ENCODE assay signal across 1 cellular context in genomic region chr11:77130763-77131513, GRCh38.
A peak's percentile ranks its signal among the peaks of the same experiment; 100 is the strongest.
TF ChIP-seq lines count a peak whose summit lies in the region.

No MANE protein-coding gene starts in this region.

TF ChIP-seq in HepG2, 621 proteins besides CTCF, POLR2A, EP300 and RAD21 (continued from another document and continues in another):
- TF ChIP-seq ZNF550 (CRISPR knock-in tag; IDR thresholded peaks at IDR 0.05; ENCODE audit: borderline replicate concordance) (no peak), ZFP62 (CRISPR knock-in tag; IDR thresholded peaks at IDR 0.05) (no peak), BRD4 (CRISPR knock-in tag; IDR thresholded peaks at IDR 0.05) (0 out of 2 replicates have a peak, but pooled peaks have one; percentile 45), ZNF446 (CRISPR knock-in tag; IDR thresholded peaks at IDR 0.05) (no peak), NR1H2 (CRISPR knock-in tag; IDR thresholded peaks at IDR 0.05; ENCODE audit: borderline replicate concordance, low read depth) (no peak), ZSCAN9 (CRISPR knock-in tag; IDR thresholded peaks at IDR 0.05; ENCODE audit: borderline replicate concordance) (peak; percentile 27; the same call in 1 of the 2 replicates), ZMYM4 (CRISPR knock-in tag; IDR thresholded peaks at IDR 0.05) (peak; percentile 70), SETDB1 (CRISPR knock-in tag; IDR thresholded peaks at IDR 0.05; ENCODE audit: borderline replicate concordance) (no peak), BCLAF1 (IDR thresholded peaks at IDR 0.05) (no peak), SRF (IDR thresholded peaks at IDR 0.05; ENCODE audit: low read depth, low read length) (no peak), ZNF639 (CRISPR knock-in tag; conservative IDR thresholded peaks at IDR 0.05) (no peak; the same call in 1 of the 2 replicates), ZNF737 (CRISPR knock-in tag; IDR thresholded peaks at IDR 0.05; ENCODE audit: borderline replicate concordance) (no peak), ISL2 (CRISPR knock-in tag; IDR thresholded peaks at IDR 0.05) (no peak), NR2F2 (IDR thresholded peaks at IDR 0.05; ENCODE audit: borderline replicate concordance, low read depth) (no peak), POGZ (CRISPR knock-in tag; IDR thresholded peaks at IDR 0.05) (peak; percentile 42; the same call in 1 of the 2 replicates), ZNF564 (CRISPR knock-in tag; IDR thresholded peaks at IDR 0.05) (no peak), ZBTB7B (CRISPR knock-in tag; IDR thresholded peaks at IDR 0.05) (peak; percentile 95), PHF20 (CRISPR knock-in tag; IDR thresholded peaks at IDR 0.05) (no peak), ZNF792 (CRISPR knock-in tag; IDR thresholded peaks at IDR 0.05) (peak; percentile 26; the same call in 1 of the 2 replicates), SMAD1 (CRISPR knock-in tag; IDR thresholded peaks at IDR 0.05; ENCODE audit: borderline replicate concordance, low read depth) (no peak), ZNF776 (CRISPR knock-in tag; IDR thresholded peaks at IDR 0.05) (no peak), MZF1 (CRISPR knock-in tag; IDR thresholded peaks at IDR 0.05; ENCODE audit: borderline replicate concordance) (no peak), NFKB2 (CRISPR knock-in tag; IDR thresholded peaks at IDR 0.05; ENCODE audit: borderline replicate concordance) (no peak; the same call in 1 of the 2 replicates), E2F1 (CRISPR knock-in tag; IDR thresholded peaks at IDR 0.05) (no peak), GATAD2A (CRISPR knock-in tag; IDR thresholded peaks at IDR 0.05) (peak; percentile 64; the same call in 1 of the 2 replicates), HNRNPUL1 (IDR thresholded peaks at IDR 0.05; ENCODE audit: low read depth, low read length) (no peak), NR2F6 (IDR thresholded peaks at IDR 0.05) (peak; percentile 91), NR2F6 (CRISPR knock-in tag; IDR thresholded peaks at IDR 0.05) (peak; percentile 96), ZBTB20 (CRISPR knock-in tag; IDR thresholded peaks at IDR 0.05; ENCODE audit: borderline replicate concordance, low read depth) (no peak), AFF4 (CRISPR knock-in tag; IDR thresholded peaks at IDR 0.05) (no peak), STAT5B (CRISPR knock-in tag; IDR thresholded peaks at IDR 0.05) (no peak), GMEB1 (CRISPR knock-in tag; IDR thresholded peaks at IDR 0.05; ENCODE audit: borderline replicate concordance) (no peak), SP140L (CRISPR knock-in tag; IDR thresholded peaks at IDR 0.05; ENCODE audit: borderline replicate concordance) (0 out of 2 replicates have a peak, but pooled peaks have one; percentile 20)
- TF ChIP-seq, protein P1, sequence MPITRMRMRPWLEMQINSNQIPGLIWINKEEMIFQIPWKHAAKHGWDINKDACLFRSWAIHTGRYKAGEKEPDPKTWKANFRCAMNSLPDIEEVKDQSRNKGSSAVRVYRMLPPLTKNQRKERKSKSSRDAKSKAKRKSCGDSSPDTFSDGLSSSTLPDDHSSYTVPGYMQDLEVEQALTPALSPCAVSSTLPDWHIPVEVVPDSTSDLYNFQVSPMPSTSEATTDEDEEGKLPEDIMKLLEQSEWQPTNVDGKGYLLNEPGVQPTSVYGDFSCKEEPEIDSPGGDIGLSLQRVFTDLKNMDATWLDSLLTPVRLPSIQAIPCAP (CRISPR knock-in tag; IDR thresholded peaks at IDR 0.05; ENCODE audit: low read depth) = no peak
- TF ChIP-seq, protein P2, sequence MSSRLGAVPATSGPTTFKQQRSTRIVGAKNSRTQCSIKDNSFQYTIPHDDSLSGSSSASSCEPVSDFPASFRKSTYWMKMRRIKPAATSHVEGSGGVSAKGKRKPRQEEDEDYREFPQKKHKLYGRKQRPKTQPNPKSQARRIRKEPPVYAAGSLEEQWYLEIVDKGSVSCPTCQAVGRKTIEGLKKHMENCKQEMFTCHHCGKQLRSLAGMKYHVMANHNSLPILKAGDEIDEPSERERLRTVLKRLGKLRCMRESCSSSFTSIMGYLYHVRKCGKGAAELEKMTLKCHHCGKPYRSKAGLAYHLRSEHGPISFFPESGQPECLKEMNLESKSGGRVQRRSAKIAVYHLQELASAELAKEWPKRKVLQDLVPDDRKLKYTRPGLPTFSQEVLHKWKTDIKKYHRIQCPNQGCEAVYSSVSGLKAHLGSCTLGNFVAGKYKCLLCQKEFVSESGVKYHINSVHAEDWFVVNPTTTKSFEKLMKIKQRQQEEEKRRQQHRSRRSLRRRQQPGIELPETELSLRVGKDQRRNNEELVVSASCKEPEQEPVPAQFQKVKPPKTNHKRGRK (CRISPR knock-in tag; IDR thresholded peaks at IDR 0.05) = no peak
- TF ChIP-seq, protein P3, sequence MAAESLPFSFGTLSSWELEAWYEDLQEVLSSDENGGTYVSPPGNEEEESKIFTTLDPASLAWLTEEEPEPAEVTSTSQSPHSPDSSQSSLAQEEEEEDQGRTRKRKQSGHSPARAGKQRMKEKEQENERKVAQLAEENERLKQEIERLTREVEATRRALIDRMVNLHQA (CRISPR knock-in tag; IDR thresholded peaks at IDR 0.05) = no peak
- TF ChIP-seq, protein P4, sequence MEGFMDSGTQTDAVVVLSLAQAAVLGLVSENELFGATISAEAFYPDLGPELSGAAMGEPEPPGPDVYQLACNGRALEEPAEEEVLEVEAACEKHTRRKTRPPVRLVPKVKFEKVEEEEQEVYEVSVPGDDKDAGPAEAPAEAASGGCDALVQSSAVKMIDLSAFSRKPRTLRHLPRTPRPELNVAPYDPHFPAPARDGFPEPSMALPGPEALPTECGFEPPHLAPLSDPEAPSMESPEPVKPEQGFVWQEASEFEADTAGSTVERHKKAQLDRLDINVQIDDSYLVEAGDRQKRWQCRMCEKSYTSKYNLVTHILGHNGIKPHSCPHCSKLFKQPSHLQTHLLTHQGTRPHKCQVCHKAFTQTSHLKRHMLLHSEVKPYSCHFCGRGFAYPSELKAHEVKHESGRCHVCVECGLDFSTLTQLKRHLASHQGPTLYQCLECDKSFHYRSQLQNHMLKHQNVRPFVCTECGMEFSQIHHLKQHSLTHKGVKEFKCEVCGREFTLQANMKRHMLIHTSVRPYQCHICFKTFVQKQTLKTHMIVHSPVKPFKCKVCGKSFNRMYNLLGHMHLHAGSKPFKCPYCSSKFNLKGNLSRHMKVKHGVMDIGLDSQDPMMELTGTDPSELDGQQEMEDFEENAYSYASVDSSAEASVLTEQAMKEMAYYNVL (CRISPR knock-in tag; IDR thresholded peaks at IDR 0.05; ENCODE audit: borderline replicate concordance) = 0 out of 2 replicates have a peak, but pooled peaks have one; percentile 62
- TF ChIP-seq, protein P5, sequence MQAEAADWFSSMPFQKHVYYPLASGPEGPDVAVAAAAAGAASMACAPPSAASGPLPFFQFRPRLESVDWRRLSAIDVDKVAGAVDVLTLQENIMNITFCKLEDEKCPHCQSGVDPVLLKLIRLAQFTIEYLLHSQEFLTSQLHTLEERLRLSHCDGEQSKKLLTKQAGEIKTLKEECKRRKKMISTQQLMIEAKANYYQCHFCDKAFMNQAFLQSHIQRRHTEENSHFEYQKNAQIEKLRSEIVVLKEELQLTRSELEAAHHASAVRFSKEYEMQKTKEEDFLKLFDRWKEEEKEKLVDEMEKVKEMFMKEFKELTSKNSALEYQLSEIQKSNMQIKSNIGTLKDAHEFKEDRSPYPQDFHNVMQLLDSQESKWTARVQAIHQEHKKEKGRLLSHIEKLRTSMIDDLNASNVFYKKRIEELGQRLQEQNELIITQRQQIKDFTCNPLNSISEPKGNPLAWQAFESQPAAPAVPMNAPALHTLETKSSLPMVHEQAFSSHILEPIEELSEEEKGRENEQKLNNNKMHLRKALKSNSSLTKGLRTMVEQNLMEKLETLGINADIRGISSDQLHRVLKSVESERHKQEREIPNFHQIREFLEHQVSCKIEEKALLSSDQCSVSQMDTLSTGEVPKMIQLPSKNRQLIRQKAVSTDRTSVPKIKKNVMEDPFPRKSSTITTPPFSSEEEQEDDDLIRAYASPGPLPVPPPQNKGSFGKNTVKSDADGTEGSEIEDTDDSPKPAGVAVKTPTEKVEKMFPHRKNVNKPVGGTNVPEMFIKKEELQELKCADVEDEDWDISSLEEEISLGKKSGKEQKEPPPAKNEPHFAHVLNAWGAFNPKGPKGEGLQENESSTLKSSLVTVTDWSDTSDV (CRISPR knock-in tag; IDR thresholded peaks at IDR 0.05) = no peak
- TF ChIP-seq, protein P6, sequence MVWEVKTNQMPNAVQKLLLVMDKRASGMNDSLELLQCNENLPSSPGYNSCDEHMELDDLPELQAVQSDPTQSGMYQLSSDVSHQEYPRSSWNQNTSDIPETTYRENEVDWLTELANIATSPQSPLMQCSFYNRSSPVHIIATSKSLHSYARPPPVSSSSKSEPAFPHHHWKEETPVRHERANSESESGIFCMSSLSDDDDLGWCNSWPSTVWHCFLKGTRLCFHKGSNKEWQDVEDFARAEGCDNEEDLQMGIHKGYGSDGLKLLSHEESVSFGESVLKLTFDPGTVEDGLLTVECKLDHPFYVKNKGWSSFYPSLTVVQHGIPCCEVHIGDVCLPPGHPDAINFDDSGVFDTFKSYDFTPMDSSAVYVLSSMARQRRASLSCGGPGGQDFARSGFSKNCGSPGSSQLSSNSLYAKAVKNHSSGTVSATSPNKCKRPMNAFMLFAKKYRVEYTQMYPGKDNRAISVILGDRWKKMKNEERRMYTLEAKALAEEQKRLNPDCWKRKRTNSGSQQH (CRISPR knock-in tag; IDR thresholded peaks at IDR 0.05; ENCODE audit: low read depth) = 0 out of 2 replicates have a peak, but pooled peaks have one; percentile 46
